Comparison of ENCODE assay signal across 1 cellular context in genomic region chr17:74862108-74862901, GRCh38.
A peak's percentile ranks its signal among the peaks of the same experiment; 100 is the strongest.
TF ChIP-seq lines count a peak whose summit lies in the region.

No MANE protein-coding gene starts in this region.

TF ChIP-seq in K562, 482 proteins besides CTCF, POLR2A, EP300 and RAD21 (continued from another document):
- TF ChIP-seq PBX2 (CRISPR knock-in tag; IDR thresholded peaks at IDR 0.05; ENCODE audit: low read depth): no peak
- no peak for TF ChIP-seq PBX2 (tag; conservative IDR thresholded peaks at IDR 0.05; ENCODE audit: low read depth)
- TF ChIP-seq ZSCAN32 (CRISPR knock-in tag; IDR thresholded peaks at IDR 0.05): no peak
- TF ChIP-seq AFF1 (IDR thresholded peaks at IDR 0.05; ENCODE audit: low read depth in 1 of 2, partially characterized antibody in 2 of 2): no peak
- no peak for TF ChIP-seq TCF15 (CRISPR knock-in tag; IDR thresholded peaks at IDR 0.05)
- TF ChIP-seq NRF1 (conservative IDR thresholded peaks at IDR 0.05 in 1 of 2, IDR thresholded peaks at IDR 0.05 in 1 of 2): no peak
- no peak for TF ChIP-seq POLR3G (IDR thresholded peaks at IDR 0.05; ENCODE audit: extremely low read depth, insufficient read length, insufficient replicate concordance)
- TF ChIP-seq ZC3H11A (IDR thresholded peaks at IDR 0.05; ENCODE audit: low read depth, low read length): no peak
- no peak for TF ChIP-seq SREBF2 (CRISPR knock-in tag; IDR thresholded peaks at IDR 0.05)
- TF ChIP-seq ZBTB7A (IDR thresholded peaks at IDR 0.05; ENCODE audit: borderline replicate concordance, control insufficient read depth, low read depth, low read length): peak; percentile 82
- no peak for TF ChIP-seq ZBTB49 (CRISPR knock-in tag; IDR thresholded peaks at IDR 0.05; ENCODE audit: borderline replicate concordance)
- no peak for TF ChIP-seq ZNF639 (CRISPR knock-in tag; conservative IDR thresholded peaks at IDR 0.05 in 1 of 2, IDR thresholded peaks at IDR 0.05 in 1 of 2)
- peak; percentile 69 for TF ChIP-seq NR2C1 (IDR thresholded peaks at IDR 0.05)
- peak; percentile 72 for TF ChIP-seq NR2C1 (tag; IDR thresholded peaks at IDR 0.05)
- no peak for TF ChIP-seq UBTF (IDR thresholded peaks at IDR 0.05; ENCODE audit: borderline replicate concordance in 1 of 2, low read depth in 2 of 2, low read length in 2 of 2)
- no peak for TF ChIP-seq XRCC3 (IDR thresholded peaks at IDR 0.05)
- TF ChIP-seq POLR2G (IDR thresholded peaks at IDR 0.05; ENCODE audit: low read depth, low read length): peak; percentile 58
- TF ChIP-seq ZKSCAN3 (CRISPR knock-in tag; IDR thresholded peaks at IDR 0.05): no peak
- TF ChIP-seq RBFOX2 (IDR thresholded peaks at IDR 0.05; ENCODE audit: low read depth, low read length): peak; percentile 62
- TF ChIP-seq BMI1 (IDR thresholded peaks at IDR 0.05; ENCODE audit: low read length): no peak
- TF ChIP-seq NR2C2 (CRISPR knock-in tag; IDR thresholded peaks at IDR 0.05): peak; percentile 59; the same call in 1 of the 2 replicates
- TF ChIP-seq NR2C2 (tag; IDR thresholded peaks at IDR 0.05): peak; percentile 61; the same call in 1 of the 2 replicates
- TF ChIP-seq THAP12 (CRISPR knock-in tag; IDR thresholded peaks at IDR 0.05): no peak
- no peak for TF ChIP-seq GTF2E2 (tag; IDR thresholded peaks at IDR 0.05)
- TF ChIP-seq POLR3A (IDR thresholded peaks at IDR 0.05; ENCODE audit: borderline replicate concordance, extremely low read depth, insufficient read depth, insufficient read length): no peak
- no peak for TF ChIP-seq TEAD2 (tag; IDR thresholded peaks at IDR 0.05)
- TF ChIP-seq ZKSCAN8 (CRISPR knock-in tag; IDR thresholded peaks at IDR 0.05): no peak
- TF ChIP-seq ADNP (tag; IDR thresholded peaks at IDR 0.05): no peak
- TF ChIP-seq ZNF717 (CRISPR knock-in tag; IDR thresholded peaks at IDR 0.05): no peak
- no peak for TF ChIP-seq GABPB2 (CRISPR knock-in tag; conservative IDR thresholded peaks at IDR 0.05)
- no peak for TF ChIP-seq HCFC1 (IDR thresholded peaks at IDR 0.05; ENCODE audit: low read depth, low read length)
- TF ChIP-seq TAF7 (tag; IDR thresholded peaks at IDR 0.05): no peak
- TF ChIP-seq ZNF740 (CRISPR knock-in tag; IDR thresholded peaks at IDR 0.05): no peak
- TF ChIP-seq ZNF740 (tag; IDR thresholded peaks at IDR 0.05): no peak
- 0 out of 2 replicates have a peak, but pooled peaks have one; percentile 25 for TF ChIP-seq SMC3 (conservative IDR thresholded peaks at IDR 0.05; ENCODE audit: insufficient read depth, low read depth, low read length)
- TF ChIP-seq HDAC2 (IDR thresholded peaks at IDR 0.05): no peak
- TF ChIP-seq GATA2 (CRISPR knock-in tag; IDR thresholded peaks at IDR 0.05): no peak
TF ChIP-seq in K562: peak in this region for 7.
